ENCODE assay signal across 35 cellular contexts in genomic region chr1:61247051-61247854, GRCh38.
A peak's percentile ranks its signal among the peaks of the same experiment; 100 is the strongest.
DNase-seq lines count a peak whose midpoint lies in the region; ATAC-seq and TF ChIP-seq lines count a peak whose summit lies in the region.
"Had no signal": no experiment of that assay in that cellular context is flagged by ENCODE, and none has a peak within 500 bp of the region (broad histone marks: within the 10 kb centered on the region; RNA-seq: fewer than 3 reads in every experiment).

No MANE protein-coding gene starts in this region.

- DNase-seq in DMS 273 (lab: John Stamatoyannopoulos, UW; ENCODE audit: unreplicated experiment) = peak; percentile 79
- DNase-seq in DMS 273 treated with DMSO at 0.1 percent for 48 hours (lab: John Stamatoyannopoulos, UW) = no peak
- DNase-seq in NCI-H69 (lab: John Stamatoyannopoulos, UW) = peak; percentile 97
- no peak for DNase-seq in left lobe of liver (ENCODE audit: low spot score)
- no peak for DNase-seq in SKM-1 (lab: John Stamatoyannopoulos, UW; ENCODE audit: unreplicated experiment)
- no peak for DNase-seq in NCI-H1048 (lab: John Stamatoyannopoulos, UW)
- no peak for DNase-seq in mucosa of descending colon
- DNase-seq: activated CD4-positive, CD25-positive, alpha-beta regulatory T cell treated with anti-CD3 and anti-CD28 coated beads, Interleukin-2, amount 50 U/mL, for 72 hours; activated CD8-positive, alpha-beta T cell treated with anti-CD3 and anti-CD28 coated beads for 36 hours; activated naive CD4-positive, alpha-beta T cell; activated T-cell treated with anti-CD3 and anti-CD28 coated beads for 4 hours; CD8-positive, alpha-beta T cell; effector memory CD8-positive, alpha-beta T cell; foreskin melanocyte; GF-D8; H9; KG1; left ventricle myocardium inferior; MM.1S; naive thymus-derived CD8-positive, alpha-beta T cell; NCI-H1694 treated with DMSO at 0.1 percent for 48 hours; NCI-H226; NK-92 treated with Interleukin-12 subunit alpha and Interleukin-12 subunit beta, amount 100 ng/mL, for 24 hours; pancreas; SIG-M5; spleen; stimulated activated CD4-positive, alpha-beta T cell treated with anti-CD3 and anti-CD28 coated beads, Interleukin-2, amount 100 ng/mL, for 48 hours; T-cell had no signal

- H3K9me3 ChIP-seq in mucosa of descending colon = no peaks in the 10 kb centered on the region
- H3K9me3 ChIP-seq: left ventricle myocardium inferior, pancreas, right atrium auricular region had no signal

- no peaks in the 10 kb centered on the region for H3K36me3 ChIP-seq in mucosa of descending colon (ENCODE audit: low read depth)
- H3K36me3 ChIP-seq: left ventricle myocardium inferior, pancreas, right atrium auricular region, spleen had no signal

- peaks cover 1% of the 10 kb centered on the region for H3K4me1 ChIP-seq in mucosa of descending colon (ENCODE audit: low read depth)

- ATAC-seq in HG02571 (IDR thresholded peaks at IDR 0.05; ENCODE audit: unreplicated experiment) (peak; percentile 58), left lobe of liver (peak; percentile 23), mucosa of descending colon (no peak)
- ATAC-seq: activated CD8-positive, alpha-beta T cell treated with anti-CD3 and anti-CD28 coated beads for 36 hours; CD8-positive, alpha-beta T cell; effector memory CD8-positive, alpha-beta T cell; esophagus mucosa; naive thymus-derived CD8-positive, alpha-beta T cell; Panc1; stimulated activated memory B cell treated with anti-CD40 and anti-IgM and Interleukin-4, amounts not matched to agents 10 μg/mL and 1 μg/mL and 100 μg/mL, for 72 hours; T-cell had no signal

- TF ChIP-seq CTCF in mucosa of descending colon (IDR thresholded peaks at IDR 0.05) = no peak

- intact Hi-C loops in mucosa of descending colon (cut with DNase I, micrococcal nuclease) = no loop called here

- H3K4me3 ChIP-seq in mucosa of descending colon = no peak overlapping the region
- H3K4me3 ChIP-seq: coronary artery, hepatocyte, left ventricle myocardium inferior, pancreas, right atrium auricular region, spleen had no signal

Comparison
In these comparisons a context has a peak if more than half of its experiments do, and no peak if none do; other contexts are left out.
1. DNase-seq: peak in DMS 273 (single experiment) and NCI-H69 (single experiment); none in DMS 273 treated with DMSO at 0.1 percent for 48 hours (single experiment), left lobe of liver (single experiment), SKM-1 (single experiment), NCI-H1048 (single experiment) and mucosa of descending colon (0 of 3).